Comparison of ENCODE assay signal across 19 cellular contexts in genomic region chr20:16308754-16309153, GRCh38.
DNase-seq lines count a peak whose midpoint lies in the region; ATAC-seq, FAIRE-seq and TF ChIP-seq lines count a peak whose summit lies in the region.
"Had no signal": no experiment of that assay in that cellular context is flagged by ENCODE, and none has a peak within 500 bp of the region (broad histone marks: within the 10 kb centered on the region; RNA-seq: fewer than 3 reads in every experiment).

No MANE protein-coding gene starts in this region.

- TF ChIP-seq CTCF in astrocyte (IDR thresholded peaks at IDR 0.05; ENCODE audit: insufficient read depth, low read depth, low read length) (no peak), nephron (IDR thresholded peaks at IDR 0.05; ENCODE audit: unreplicated experiment in 3 of 3) (no peak), PC-3 (conservative IDR thresholded peaks at IDR 0.05; ENCODE audit: low read depth, low read length) (no peak), prostate gland (IDR thresholded peaks at IDR 0.05) (no peak)

- no peaks in the 10 kb centered on the region for H3F3A ChIP-seq in PC-3 (ENCODE audit: low read length, unreplicated experiment)

- H3K36me3 Mint-ChIP-seq in astrocyte (ENCODE audit: low read depth, unreplicated experiment) (no peaks in the 10 kb centered on the region), nephron (ENCODE audit: low read depth) (peaks cover 54% of the 10 kb centered on the region)
- peaks cover 39% of the 10 kb centered on the region for H3K36me3 Mint-ChIP-seq in activated naive CD8-positive, alpha-beta T cell treated with anti-CD3 and anti-CD28 coated beads for 36 hours

- H3K4me3 Mint-ChIP-seq in astrocyte (ENCODE audit: unreplicated experiment) (no peak overlapping the region), nephron (no peak overlapping the region)
- no peak overlapping the region for H3K4me3 Mint-ChIP-seq in activated naive CD8-positive, alpha-beta T cell treated with anti-CD3 and anti-CD28 coated beads for 36 hours
- H3K4me3 Mint-ChIP-seq: CD4-positive, CD25-positive, alpha-beta regulatory T cell had no signal

- H2AFZ ChIP-seq in astrocyte (ENCODE audit: low read depth, low read length): no peak overlapping the region
- no peak overlapping the region for H2AFZ ChIP-seq in PC-3 (ENCODE audit: low read length)
- H2AFZ ChIP-seq: GM23248, PC-9 had no signal

- H3K9me3 ChIP-seq in astrocyte (ENCODE audit: insufficient read depth, low read depth, low read length) (no peaks in the 10 kb centered on the region), PC-3 (ENCODE audit: low read length) (no peaks in the 10 kb centered on the region), prostate gland (no peaks in the 10 kb centered on the region)

- H3K9ac ChIP-seq in astrocyte (ENCODE audit: low read length) (no peak overlapping the region), PC-3 (ENCODE audit: low read length) (no peak overlapping the region)
- H3K9ac ChIP-seq: GM23248, KMS-11 had no signal

- H3K27me3 Mint-ChIP-seq in astrocyte (ENCODE audit: low read depth, unreplicated experiment) (no peaks in the 10 kb centered on the region), nephron (ENCODE audit: low read depth) (no peaks in the 10 kb centered on the region)
- no peaks in the 10 kb centered on the region for H3K27me3 Mint-ChIP-seq in activated naive CD8-positive, alpha-beta T cell treated with anti-CD3 and anti-CD28 coated beads for 36 hours
- H3K27me3 Mint-ChIP-seq: CD4-positive, CD25-positive, alpha-beta regulatory T cell had no signal

- peak overlapping the region; percentile 69 for H3K27ac Mint-ChIP-seq in astrocyte (ENCODE audit: unreplicated experiment)
- peak overlapping the region; percentile 15 to 69 (median 28) for H3K27ac Mint-ChIP-seq in nephron
- H3K27ac Mint-ChIP-seq in activated naive CD8-positive, alpha-beta T cell treated with anti-CD3 and anti-CD28 coated beads for 36 hours: no peak overlapping the region
- H3K27ac Mint-ChIP-seq: CD4-positive, CD25-positive, alpha-beta regulatory T cell had no signal

- H3K4me1 ChIP-seq in astrocyte (ENCODE audit: insufficient read depth, low read length) (no peaks in the 10 kb centered on the region), PC-3 (ENCODE audit: insufficient read depth, low read length) (0 out of 2 replicates have a peak, but pooled peaks cover under 1% of the 10 kb centered on the region), prostate gland (replicated peaks) (no peaks in the 10 kb centered on the region)

- no peak for TF ChIP-seq POLR2A in prostate gland (IDR thresholded peaks at IDR 0.05)

- DNase-seq in GM04503 (ENCODE audit: low read depth): peak; percentile 9
- DNase-seq in astrocyte (ENCODE audit: low read depth): peak; percentile 3
- DNase-seq in glomerular visceral epithelial cell (ENCODE audit: extremely low spot score): peak; percentile 35
- DNase-seq in PC-3: no peak
- no peak for DNase-seq in activated naive CD8-positive, alpha-beta T cell treated with anti-CD3 and anti-CD28 coated beads for 36 hours
- no peak for DNase-seq in activated CD4-positive, CD25-positive, alpha-beta regulatory T cell (lab: John Stamatoyannopoulos, UW)
- no peak for DNase-seq in prostate gland (ENCODE audit: low spot score)
- DNase-seq: CD4-positive, CD25-positive, alpha-beta regulatory T cell; DMS79; GDM1; GM23248; MM.1S; NCI-H1105; NCI-H187; NCI-H748 treated with DMSO at 0.1 percent for 48 hours; PC-9 had no signal

- H3K79me2 ChIP-seq in astrocyte (ENCODE audit: insufficient read depth, low read length): no peaks in the 10 kb centered on the region
- no peaks in the 10 kb centered on the region for H3K79me2 ChIP-seq in PC-3 (ENCODE audit: low read length)

- H3K4me2 ChIP-seq in astrocyte (ENCODE audit: low read length): no peak overlapping the region
- H3K4me2 ChIP-seq in PC-3 (ENCODE audit: low read length): no peak overlapping the region
- H3K4me2 ChIP-seq: KMS-11, PC-9 had no signal

- H4K20me1 ChIP-seq in astrocyte (ENCODE audit: insufficient read depth, low read length): no peaks in the 10 kb centered on the region
- H4K20me1 ChIP-seq in PC-3 (ENCODE audit: low read length): no peaks in the 10 kb centered on the region

- no peak overlapping the region for H3K27ac ChIP-seq in astrocyte (ENCODE audit: low read depth, low read length)
- H3K27ac ChIP-seq in PC-3 (ENCODE audit: low read length): no peak overlapping the region
- H3K27ac ChIP-seq in prostate gland: no peak overlapping the region
- H3K27ac ChIP-seq: GM23248, KMS-11, PC-9 had no signal

- WGBS in prostate gland: 88% methylated on average over 2 of the region's 2 CpGs

- H3K27me3 ChIP-seq in astrocyte (ENCODE audit: insufficient read depth, low read length) (no peaks in the 10 kb centered on the region), PC-3 (ENCODE audit: low read length) (no peaks in the 10 kb centered on the region), prostate gland (replicated peaks; ENCODE audit: insufficient read depth) (no peaks in the 10 kb centered on the region)

- no peak for ATAC-seq in PC-3

- no peaks in the 10 kb centered on the region for H3K9me3 Mint-ChIP-seq in astrocyte (ENCODE audit: unreplicated experiment)
- peaks cover 17% of the 10 kb centered on the region for H3K9me3 Mint-ChIP-seq in nephron
- H3K9me3 Mint-ChIP-seq in activated naive CD8-positive, alpha-beta T cell treated with anti-CD3 and anti-CD28 coated beads for 36 hours: peaks cover 14% of the 10 kb centered on the region

- H3K36me3 ChIP-seq in astrocyte (ENCODE audit: insufficient read depth, low read length) (no peaks in the 10 kb centered on the region), PC-3 (ENCODE audit: low read depth, low read length) (no peaks in the 10 kb centered on the region), prostate gland (no peaks in the 10 kb centered on the region)

- POLR2A ChIA-PET in PC-3 (lab: Charles Lee; ENCODE audit: unreplicated experiment): no interaction called here

- intact Hi-C loops in PC-3 (cut with micrococcal nuclease) (loop anchor here (10.0 kb wide), 1 partner anchor 56 kb away; no protein-coding TSS in a partner anchor), prostate gland (cut with DNase I) (no loop called here)

- H3K9me2 ChIP-seq in PC-3 (replicated peaks; ENCODE audit: low read length): no peaks in the 10 kb centered on the region

- BruUV-seq in PC-3 (replicated peaks; lab: Mats Ljungman, UMichigan): no TSS peak

- no peak for FAIRE-seq in astrocyte (lab: Jason Lieb, UNC)
- FAIRE-seq: GM19239 had no signal

- H3K4me3 ChIP-seq in astrocyte (ENCODE audit: insufficient read depth, low read depth, low read length): no peak overlapping the region
- H3K4me3 ChIP-seq in PC-3 (ENCODE audit: low read length): no peak overlapping the region
- no peak overlapping the region for H3K4me3 ChIP-seq in prostate gland
- H3K4me3 ChIP-seq: GM23248, PC-9 had no signal

- CTCF ChIA-PET in PC-3 (lab: Charles Lee): no interaction called here

- H3K4me1 Mint-ChIP-seq in astrocyte (ENCODE audit: low read depth, unreplicated experiment) (peaks cover 14% of the 10 kb centered on the region), nephron (peaks cover 17% of the 10 kb centered on the region)
- no peaks in the 10 kb centered on the region for H3K4me1 Mint-ChIP-seq in activated naive CD8-positive, alpha-beta T cell treated with anti-CD3 and anti-CD28 coated beads for 36 hours
- H3K4me1 Mint-ChIP-seq: CD4-positive, CD25-positive, alpha-beta regulatory T cell had no signal

Comparison
In these comparisons a context has a peak if more than half of its experiments do, and no peak if none do; other contexts are left out.
1. DNase-seq: peak in GM04503 (single experiment), astrocyte (single experiment) and glomerular visceral epithelial cell (single experiment); none in PC-3 (single experiment), activated naive CD8-positive, alpha-beta T cell treated with anti-CD3 and anti-CD28 coated beads for 36 hours (single experiment), activated CD4-positive, CD25-positive, alpha-beta regulatory T cell (0 of 4) and prostate gland (single experiment).